ENCODE assay signal across 8 cellular contexts in genomic region chr1:201828820-201829774, GRCh38. TPM values are rescaled to one million over a fixed set of nuclear protein-coding genes. Genes with fewer than 3 reads are reported as not detected.
A peak's percentile ranks its signal among the peaks of the same experiment; 100 is the strongest.
DNase-seq lines count a peak whose midpoint lies in the region; ATAC-seq lines count a peak whose summit lies in the region.

Gene IPO9, plus strand, starts transcription at chr1:201829157. Its CDS starts 53 bp downstream, at chr1:201829210.

- CTCF ChIA-PET in activated CD4-positive, alpha-beta T cell treated with anti-CD3 and anti-CD28 coated beads, Interleukin-2, amount 10 ng/mL, durations not matched to agents 7 days and 5 days (lab: Charles Lee): interaction anchor here (0.6 to 2.8 kb wide), 18 partner anchors 9 to 314 kb away, joined by 3 to 15 read pairs (median 4); no protein-coding TSS in a partner anchor

- POLR2A ChIA-PET in activated CD4-positive, alpha-beta T cell treated with anti-CD3 and anti-CD28 coated beads, Interleukin-2, amount 10 ng/mL, durations not matched to agents 7 days and 5 days (lab: Charles Lee): no interaction called here

- ATAC-seq in GM19324 (IDR thresholded peaks at IDR 0.05; ENCODE audit: low FRiP score, unreplicated experiment) (peak; percentile 95), HG03460 (IDR thresholded peaks at IDR 0.05; ENCODE audit: unreplicated experiment) (peak; percentile 86)

- peaks cover 40% of the 10 kb centered on the region for H3K4me1 Mint-ChIP-seq in activated CD4-positive, alpha-beta T cell treated with anti-CD3 and anti-CD28 coated beads, Interleukin-2, amount 10 ng/mL, durations not matched to agents 7 days and 5 days

- H3K9me3 Mint-ChIP-seq in activated CD4-positive, alpha-beta T cell treated with anti-CD3 and anti-CD28 coated beads, Interleukin-2, amount 10 ng/mL, durations not matched to agents 7 days and 5 days: no peaks in the 10 kb centered on the region

- H3K36me3 Mint-ChIP-seq in activated CD4-positive, alpha-beta T cell treated with anti-CD3 and anti-CD28 coated beads, Interleukin-2, amount 10 ng/mL, durations not matched to agents 7 days and 5 days (ENCODE audit: low read depth): peaks cover 13% of the 10 kb centered on the region

- DNase-seq in C1 segment of cervical spinal cord (lab: John Stamatoyannopoulos, UW): peak; percentile 23 to 94 (median 83)
- peak; percentile 97 for DNase-seq in NCI-H69 (lab: John Stamatoyannopoulos, UW)
- DNase-seq in activated CD4-positive, alpha-beta T cell treated with anti-CD3 and anti-CD28 coated beads, Interleukin-2, amount 10 ng/mL, durations not matched to agents 7 days and 5 days: peak; percentile 95
- peak; percentile 39 for DNase-seq in cortex of kidney (lab: John Stamatoyannopoulos, UW)
- peak; percentile 99 for DNase-seq in left kidney (ENCODE audit: low read depth, low spot score)
- DNase-seq in stimulated activated CD4-positive, alpha-beta T cell treated with anti-CD3 and anti-CD28 coated beads, Interleukin-1b, Interleukin-23, amount 100 ng/mL, for 48 hours: peak; percentile 94

- H3K27ac Mint-ChIP-seq in activated CD4-positive, alpha-beta T cell treated with anti-CD3 and anti-CD28 coated beads, Interleukin-2, amount 10 ng/mL, durations not matched to agents 7 days and 5 days: peak within 1 kb of the TSS; percentile 97

- peak within 1 kb of the TSS; percentile 94 for H3K4me3 Mint-ChIP-seq in activated CD4-positive, alpha-beta T cell treated with anti-CD3 and anti-CD28 coated beads, Interleukin-2, amount 10 ng/mL, durations not matched to agents 7 days and 5 days

- H3K27me3 Mint-ChIP-seq in activated CD4-positive, alpha-beta T cell treated with anti-CD3 and anti-CD28 coated beads, Interleukin-2, amount 10 ng/mL, durations not matched to agents 7 days and 5 days: no peaks in the 10 kb centered on the region

RNA-seq across cellular contexts. Expression of gene IPO9, which starts in this region (rescaled TPM):
- 10 to 100 TPM; 47.9 to 52.4 TPM for total RNA-seq in activated CD4-positive, alpha-beta T cell treated with anti-CD3 and anti-CD28 coated beads, Interleukin-2, amount 10 ng/mL, durations not matched to agents 7 days and 5 days

Comparison
In these comparisons a context has a peak if more than half of its experiments do, and no peak if none do; other contexts are left out.
1. Peak in every context shown above with its lines: DNase-seq and ATAC-seq.
2. DNase-seq: peak in every context shown above with its lines; median percentile 99 in left kidney; 97 in NCI-H69; 95 in activated CD4-positive, alpha-beta T cell treated with anti-CD3 and anti-CD28 coated beads, Interleukin-2, amount 10 ng/mL, durations not matched to agents 7 days and 5 days; 94 in stimulated activated CD4-positive, alpha-beta T cell treated with anti-CD3 and anti-CD28 coated beads, Interleukin-1b, Interleukin-23, amount 100 ng/mL, for 48 hours; 83 in C1 segment of cervical spinal cord; 39 in cortex of kidney.